In genomic region chr12:32549675-32550079, GRCh38 we compare ENCODE assay signal across 9 cellular contexts.
A peak's percentile ranks its signal among the peaks of the same experiment; 100 is the strongest.
DNase-seq lines count a peak whose midpoint lies in the region; ATAC-seq, FAIRE-seq and TF ChIP-seq lines count a peak whose summit lies in the region.
"Had no signal": no experiment of that assay in that cellular context is flagged by ENCODE, and none has a peak within 500 bp of the region (broad histone marks: within the 10 kb centered on the region; RNA-seq: fewer than 3 reads in every experiment).

No MANE protein-coding gene starts in this region.

- TF ChIP-seq CTCF in chondrocyte (IDR thresholded peaks at IDR 0.05), result no peak

- H3K27me3 Mint-ChIP-seq in chondrocyte (ENCODE audit: low read depth), result no peaks in the 10 kb centered on the region

- H3K4me1 Mint-ChIP-seq in chondrocyte (ENCODE audit: low read depth), result peaks cover 25% of the 10 kb centered on the region

- no peaks in the 10 kb centered on the region for H3K9me3 Mint-ChIP-seq in chondrocyte (ENCODE audit: low read depth)

- H3K4me1 ChIP-seq in skeletal muscle tissue (ENCODE audit: control insufficient read depth in 3 of 3, insufficient read depth in 3 of 3, low read length in 3 of 3), result peaks cover 30 to 56% (median 34%) of the 10 kb centered on the region in 3 donors

- H3K4me3 ChIP-seq in skeletal muscle tissue (ENCODE audit: low read length in 3 of 3), result peak overlapping the region; percentile 44 to 61 (median 49)

- peak overlapping the region in 2 of 3 donors; percentile 10 to 70 for H3K9ac ChIP-seq in skeletal muscle tissue (ENCODE audit: low read depth in 1 of 3, low read length in 3 of 3)

- H3K27me3 ChIP-seq in layer of hippocampus (ENCODE audit: control insufficient read depth, insufficient read depth, low read length) (no peaks in the 10 kb centered on the region), skeletal muscle tissue (ENCODE audit: control insufficient read depth in 3 of 3, insufficient read depth in 3 of 3, low read length in 3 of 3) (no peaks in the 10 kb centered on the region)

- H3K27ac ChIP-seq in layer of hippocampus (ENCODE audit: low read depth, low read length), result peak overlapping the region; percentile 78
- peak overlapping the region; percentile 83 for H3K27ac ChIP-seq in skeletal muscle tissue (ENCODE audit: low read depth, low read length)

- ATAC-seq in GM18498 (IDR thresholded peaks at IDR 0.05; ENCODE audit: unreplicated experiment) (peak; percentile 49), GM21447 (IDR thresholded peaks at IDR 0.05; ENCODE audit: unreplicated experiment) (no peak)

- FAIRE-seq in urothelium cell line (lab: Jason Lieb, UNC), result no peak

- H3K36me3 Mint-ChIP-seq in chondrocyte (ENCODE audit: low read depth), result peaks cover 6% of the 10 kb centered on the region

- DNase-seq in chondrocyte (ENCODE audit: low spot score) (no peak), UCSD-AML1 (lab: John Stamatoyannopoulos, UW; ENCODE audit: unreplicated experiment) (no peak), NCI-H146 treated with DMSO at 0.1 percent for 48 hours (lab: John Stamatoyannopoulos, UW; ENCODE audit: unreplicated experiment) (no peak), urothelium cell line (ENCODE audit: low spot score) (no peak)
- DNase-seq: stimulated activated CD4-positive, alpha-beta T cell treated with anti-CD3 and anti-CD28 coated beads, Interleukin-15, amount 100 ng/mL, for 24 hours had no signal

- no peaks in the 10 kb centered on the region for H3K9me3 ChIP-seq in skeletal muscle tissue (ENCODE audit: control insufficient read depth in 3 of 3, low read length in 3 of 3)

- H3K27ac Mint-ChIP-seq in chondrocyte (ENCODE audit: unreplicated experiment), result peak overlapping the region; percentile 87

- peak overlapping the region; percentile 39 for H3K4me3 Mint-ChIP-seq in chondrocyte (ENCODE audit: unreplicated experiment)

- H3K36me3 ChIP-seq in skeletal muscle tissue (ENCODE audit: control insufficient read depth in 3 of 3, insufficient read depth in 3 of 3, low read length in 3 of 3), result no peaks in the 10 kb centered on the region
